Comparison of ENCODE assay signal across 1 cellular context in the genomic region with DNA sequence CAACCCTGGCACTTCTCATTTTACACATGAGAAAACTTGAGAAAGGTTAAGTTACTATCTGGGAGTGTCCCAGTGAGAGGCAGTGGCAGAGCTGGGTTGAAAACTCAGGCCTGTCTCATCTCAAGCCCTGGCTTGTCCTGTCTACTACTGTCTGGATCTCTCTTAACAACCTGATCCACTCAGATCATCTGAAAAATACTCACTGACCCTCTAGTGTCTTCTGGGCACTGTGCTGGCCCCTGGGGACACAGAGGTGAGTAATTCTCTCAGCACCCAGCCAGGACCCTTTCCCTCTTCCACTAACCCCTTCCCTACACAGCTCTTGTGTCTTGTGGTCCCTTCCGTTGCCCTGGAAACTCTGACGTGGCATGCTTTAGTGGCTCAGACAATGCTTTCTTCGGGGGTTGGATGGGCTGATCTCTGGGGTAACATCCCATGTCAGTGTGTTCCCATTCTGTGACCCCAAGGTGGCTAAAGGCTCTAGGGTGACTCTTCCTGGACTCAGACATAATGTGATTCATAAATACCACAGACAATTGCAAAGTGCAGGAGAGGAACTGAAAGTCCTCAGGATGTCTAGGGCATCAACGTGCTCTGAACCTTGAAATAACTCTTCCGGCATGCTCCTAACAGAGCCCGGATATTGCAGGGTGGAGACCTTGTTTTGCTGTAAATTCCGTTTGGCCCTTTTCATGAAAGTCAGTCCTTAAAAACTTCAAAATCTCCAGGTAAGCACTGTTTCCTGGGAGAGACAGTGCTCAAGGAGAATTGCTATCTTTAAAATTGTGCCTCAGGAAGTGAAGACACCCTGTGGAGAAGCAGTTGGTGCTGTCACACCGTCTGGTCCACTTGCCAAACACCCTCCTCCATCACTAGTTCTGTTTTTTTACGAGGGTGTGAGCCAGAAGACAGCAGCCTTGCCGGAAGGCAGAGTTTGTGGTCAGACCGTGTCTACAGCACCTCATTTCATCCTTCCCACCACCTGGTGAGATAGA.
TF ChIP-seq lines count a peak whose summit lies in the region.

No MANE protein-coding gene starts in this region.

TF ChIP-seq in GM12878, 131 proteins besides CTCF, POLR2A, EP300 and RAD21 (continued from another document and continues in another):
- TF ChIP-seq ZNF592 (IDR thresholded peaks at IDR 0.05) (no peak), SUZ12 (IDR thresholded peaks at IDR 0.05; ENCODE audit: unreplicated experiment) (no peak), MTA3 (IDR thresholded peaks at IDR 0.05; ENCODE audit: borderline replicate concordance, low read length) (peak; percentile 99), CBX5 (IDR thresholded peaks at IDR 0.05; ENCODE audit: low read depth) (peak; percentile 47; the same call in 1 of the 2 replicates), SP1 (IDR thresholded peaks at IDR 0.05; ENCODE audit: low read depth, low read length) (peak; percentile 14), TCF12 (IDR thresholded peaks at IDR 0.05; ENCODE audit: low read depth, low read length) (peak; percentile 53; the same call in 1 of the 2 replicates), ELK1 (IDR thresholded peaks at IDR 0.05; ENCODE audit: low read depth, low read length) (peak; percentile 50; the same call in 1 of the 2 replicates), RBBP5 (conservative IDR thresholded peaks at IDR 0.05) (peak; percentile 78; the same call in 1 of the 2 replicates), ZNF384 (IDR thresholded peaks at IDR 0.05; ENCODE audit: borderline replicate concordance, low read depth, low read length) (peak; percentile 43; the same call in 1 of the 2 replicates), SUPT20H (IDR thresholded peaks at IDR 0.05; ENCODE audit: borderline replicate concordance, control insufficient read depth, low read depth, low read length) (no peak), SIN3A (IDR thresholded peaks at IDR 0.05; ENCODE audit: low read depth, low read length) (no peak), DPF2 (IDR thresholded peaks at IDR 0.05) (peak; percentile 95), MEF2A (IDR thresholded peaks at IDR 0.05; ENCODE audit: insufficient read depth, low read depth, low read length) (peak; percentile 72; the same call in 1 of the 2 replicates), JUNB (IDR thresholded peaks at IDR 0.05) (peak; percentile 38), EZH2 (IDR thresholded peaks at IDR 0.05; ENCODE audit: borderline replicate concordance, control insufficient read depth, low read depth, low read length) (no peak), SKIL (IDR thresholded peaks at IDR 0.05; ENCODE audit: low read depth, poor library complexity, severe bottlenecking) (peak; percentile 96), NR2F1 (conservative IDR thresholded peaks at IDR 0.05) (peak; percentile 96), CHD1 (IDR thresholded peaks at IDR 0.05; ENCODE audit: low read depth, low read length) (no peak), CREM (IDR thresholded peaks at IDR 0.05; ENCODE audit: low read depth) (peak; percentile 40; the same call in 1 of the 2 replicates), SREBF1 (IDR thresholded peaks at IDR 0.05; ENCODE audit: low read length) (peak; percentile 48; the same call in 1 of the 2 replicates), MXI1 (IDR thresholded peaks at IDR 0.05; ENCODE audit: low read depth, low read length) (peak; percentile 66), SRF (IDR thresholded peaks at IDR 0.05; ENCODE audit: low read depth in 2 of 2, low read length in 2 of 2) (0 out of 4 replicates have a peak, but pooled peaks of 1 of the 2 experiments have one; percentile 42), NKRF (conservative IDR thresholded peaks at IDR 0.05) (peak; percentile 55), ZNF687 (IDR thresholded peaks at IDR 0.05) (peak; percentile 84)
- TF ChIP-seq, protein P1, sequence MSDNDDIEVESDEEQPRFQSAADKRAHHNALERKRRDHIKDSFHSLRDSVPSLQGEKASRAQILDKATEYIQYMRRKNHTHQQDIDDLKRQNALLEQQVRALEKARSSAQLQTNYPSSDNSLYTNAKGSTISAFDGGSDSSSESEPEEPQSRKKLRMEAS (IDR thresholded peaks at IDR 0.05; ENCODE audit: low read depth, low read length), result peak; percentile 69
- TF ChIP-seq, protein P2, sequence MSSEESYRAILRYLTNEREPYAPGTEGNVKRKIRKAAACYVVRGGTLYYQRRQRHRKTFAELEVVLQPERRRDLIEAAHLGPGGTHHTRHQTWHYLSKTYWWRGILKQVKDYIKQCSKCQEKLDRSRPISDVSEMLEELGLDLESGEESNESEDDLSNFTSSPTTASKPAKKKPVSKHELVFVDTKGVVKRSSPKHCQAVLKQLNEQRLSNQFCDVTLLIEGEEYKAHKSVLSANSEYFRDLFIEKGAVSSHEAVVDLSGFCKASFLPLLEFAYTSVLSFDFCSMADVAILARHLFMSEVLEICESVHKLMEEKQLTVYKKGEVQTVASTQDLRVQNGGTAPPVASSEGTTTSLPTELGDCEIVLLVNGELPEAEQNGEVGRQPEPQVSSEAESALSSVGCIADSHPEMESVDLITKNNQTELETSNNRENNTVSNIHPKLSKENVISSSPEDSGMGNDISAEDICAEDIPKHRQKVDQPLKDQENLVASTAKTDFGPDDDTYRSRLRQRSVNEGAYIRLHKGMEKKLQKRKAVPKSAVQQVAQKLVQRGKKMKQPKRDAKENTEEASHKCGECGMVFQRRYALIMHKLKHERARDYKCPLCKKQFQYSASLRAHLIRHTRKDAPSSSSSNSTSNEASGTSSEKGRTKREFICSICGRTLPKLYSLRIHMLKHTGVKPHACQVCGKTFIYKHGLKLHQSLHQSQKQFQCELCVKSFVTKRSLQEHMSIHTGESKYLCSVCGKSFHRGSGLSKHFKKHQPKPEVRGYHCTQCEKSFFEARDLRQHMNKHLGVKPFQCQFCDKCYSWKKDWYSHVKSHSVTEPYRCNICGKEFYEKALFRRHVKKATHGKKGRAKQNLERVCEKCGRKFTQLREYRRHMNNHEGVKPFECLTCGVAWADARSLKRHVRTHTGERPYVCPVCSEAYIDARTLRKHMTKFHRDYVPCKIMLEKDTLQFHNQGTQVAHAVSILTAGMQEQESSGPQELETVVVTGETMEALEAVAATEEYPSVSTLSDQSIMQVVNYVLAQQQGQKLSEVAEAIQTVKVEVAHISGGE (CRISPR knock-in tag; IDR thresholded peaks at IDR 0.05), result peak; percentile 21; the same call in 1 of the 2 replicates
- TF ChIP-seq, protein P3, sequence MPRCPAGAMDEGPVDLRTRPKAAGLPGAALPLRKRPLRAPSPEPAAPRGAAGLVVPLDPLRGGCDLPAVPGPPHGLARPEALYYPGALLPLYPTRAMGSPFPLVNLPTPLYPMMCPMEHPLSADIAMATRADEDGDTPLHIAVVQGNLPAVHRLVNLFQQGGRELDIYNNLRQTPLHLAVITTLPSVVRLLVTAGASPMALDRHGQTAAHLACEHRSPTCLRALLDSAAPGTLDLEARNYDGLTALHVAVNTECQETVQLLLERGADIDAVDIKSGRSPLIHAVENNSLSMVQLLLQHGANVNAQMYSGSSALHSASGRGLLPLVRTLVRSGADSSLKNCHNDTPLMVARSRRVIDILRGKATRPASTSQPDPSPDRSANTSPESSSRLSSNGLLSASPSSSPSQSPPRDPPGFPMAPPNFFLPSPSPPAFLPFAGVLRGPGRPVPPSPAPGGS (IDR thresholded peaks at IDR 0.05; ENCODE audit: borderline replicate concordance, insufficient read depth, low read depth, low read length, poor library complexity, severe bottlenecking), result peak; percentile 20
- TF ChIP-seq, protein P4, sequence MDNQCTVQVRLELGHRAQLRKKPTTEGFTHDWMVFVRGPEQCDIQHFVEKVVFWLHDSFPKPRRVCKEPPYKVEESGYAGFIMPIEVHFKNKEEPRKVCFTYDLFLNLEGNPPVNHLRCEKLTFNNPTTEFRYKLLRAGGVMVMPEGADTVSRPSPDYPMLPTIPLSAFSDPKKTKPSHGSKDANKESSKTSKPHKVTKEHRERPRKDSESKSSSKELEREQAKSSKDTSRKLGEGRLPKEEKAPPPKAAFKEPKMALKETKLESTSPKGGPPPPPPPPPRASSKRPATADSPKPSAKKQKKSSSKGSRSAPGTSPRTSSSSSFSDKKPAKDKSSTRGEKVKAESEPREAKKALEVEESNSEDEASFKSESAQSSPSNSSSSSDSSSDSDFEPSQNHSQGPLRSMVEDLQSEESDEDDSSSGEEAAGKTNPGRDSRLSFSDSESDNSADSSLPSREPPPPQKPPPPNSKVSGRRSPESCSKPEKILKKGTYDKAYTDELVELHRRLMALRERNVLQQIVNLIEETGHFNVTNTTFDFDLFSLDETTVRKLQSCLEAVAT (IDR thresholded peaks at IDR 0.05), result peak; percentile 49; the same call in 1 of the 2 replicates
